ENCODE assay signal across 1 cellular context in the genomic region with DNA sequence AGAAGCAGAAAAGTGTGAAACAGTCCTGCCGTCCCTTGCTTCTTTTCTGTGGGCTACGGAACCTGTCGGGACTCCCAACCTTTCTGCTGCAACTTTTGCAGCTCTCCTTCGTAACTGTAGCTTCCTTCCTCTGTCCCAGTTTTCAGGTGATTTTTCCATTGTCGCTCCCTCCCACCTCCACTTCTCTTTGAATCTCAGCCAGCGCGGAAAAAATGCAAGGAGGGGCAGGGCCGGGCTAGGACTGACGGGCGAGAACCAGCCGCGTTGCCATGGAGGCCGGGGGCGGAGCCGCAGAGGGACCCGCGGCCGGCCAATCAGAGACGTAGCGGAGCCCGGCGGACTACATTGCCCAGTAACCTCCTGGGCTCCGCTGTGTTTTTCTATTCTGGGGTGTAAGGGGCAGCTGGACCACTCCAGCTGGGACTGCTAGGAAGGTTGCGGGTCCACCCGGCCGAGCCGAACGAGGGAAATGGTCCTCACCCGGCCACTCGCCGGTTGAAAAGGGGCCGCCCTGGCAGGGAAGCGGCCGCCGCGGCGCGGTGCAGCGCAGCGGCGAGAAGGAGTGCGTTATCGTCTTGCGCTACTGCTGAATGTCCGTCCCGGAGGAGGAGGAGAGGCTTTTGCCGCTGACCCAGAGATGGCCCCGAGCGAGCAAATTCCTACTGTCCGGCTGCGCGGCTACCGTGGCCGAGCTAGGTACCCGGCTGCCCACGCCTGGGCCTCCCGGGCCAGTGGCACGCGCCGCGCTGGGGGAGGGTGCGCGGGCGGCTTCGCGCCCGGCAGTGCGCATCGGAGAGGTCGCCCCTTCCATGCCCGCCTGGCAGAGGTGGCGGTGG.
TF ChIP-seq lines count a peak whose summit lies in the region.

A gene with protein sequence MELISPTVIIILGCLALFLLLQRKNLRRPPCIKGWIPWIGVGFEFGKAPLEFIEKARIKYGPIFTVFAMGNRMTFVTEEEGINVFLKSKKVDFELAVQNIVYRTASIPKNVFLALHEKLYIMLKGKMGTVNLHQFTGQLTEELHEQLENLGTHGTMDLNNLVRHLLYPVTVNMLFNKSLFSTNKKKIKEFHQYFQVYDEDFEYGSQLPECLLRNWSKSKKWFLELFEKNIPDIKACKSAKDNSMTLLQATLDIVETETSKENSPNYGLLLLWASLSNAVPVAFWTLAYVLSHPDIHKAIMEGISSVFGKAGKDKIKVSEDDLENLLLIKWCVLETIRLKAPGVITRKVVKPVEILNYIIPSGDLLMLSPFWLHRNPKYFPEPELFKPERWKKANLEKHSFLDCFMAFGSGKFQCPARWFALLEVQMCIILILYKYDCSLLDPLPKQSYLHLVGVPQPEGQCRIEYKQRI (minus strand): TSS at position 216 of the 836 bp plus-strand sequence. CDS start 236 bp downstream, outside the sequence.
Gene SLC25A27, plus strand, starts transcription at position 373 of the 836 bp plus-strand sequence. Its CDS starts 218 bp downstream, at position 591.

TF ChIP-seq in HepG2, 621 proteins besides CTCF, POLR2A, EP300 and RAD21 (continued from another document and continues in another):
- peak; percentile 69; the same call in 1 of the 2 replicates for TF ChIP-seq ZNF280B (CRISPR knock-in tag; IDR thresholded peaks at IDR 0.05; ENCODE audit: borderline replicate concordance)
- TF ChIP-seq, protein P1, sequence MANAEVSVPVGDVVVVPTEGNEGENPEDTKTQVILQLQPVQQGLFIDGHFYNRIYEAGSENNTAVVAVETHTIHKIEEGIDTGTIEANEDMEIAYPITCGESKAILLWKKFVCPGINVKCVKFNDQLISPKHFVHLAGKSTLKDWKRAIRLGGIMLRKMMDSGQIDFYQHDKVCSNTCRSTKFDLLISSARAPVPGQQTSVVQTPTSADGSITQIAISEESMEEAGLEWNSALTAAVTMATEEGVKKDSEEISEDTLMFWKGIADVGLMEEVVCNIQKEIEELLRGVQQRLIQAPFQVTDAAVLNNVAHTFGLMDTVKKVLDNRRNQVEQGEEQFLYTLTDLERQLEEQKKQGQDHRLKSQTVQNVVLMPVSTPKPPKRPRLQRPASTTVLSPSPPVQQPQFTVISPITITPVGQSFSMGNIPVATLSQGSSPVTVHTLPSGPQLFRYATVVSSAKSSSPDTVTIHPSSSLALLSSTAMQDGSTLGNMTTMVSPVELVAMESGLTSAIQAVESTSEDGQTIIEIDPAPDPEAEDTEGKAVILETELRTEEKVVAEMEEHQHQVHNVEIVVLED (CRISPR knock-in tag; IDR thresholded peaks at IDR 0.05; ENCODE audit: borderline replicate concordance) = peak; percentile 48; the same call in 1 of the 2 replicates
- TF ChIP-seq, protein P2, sequence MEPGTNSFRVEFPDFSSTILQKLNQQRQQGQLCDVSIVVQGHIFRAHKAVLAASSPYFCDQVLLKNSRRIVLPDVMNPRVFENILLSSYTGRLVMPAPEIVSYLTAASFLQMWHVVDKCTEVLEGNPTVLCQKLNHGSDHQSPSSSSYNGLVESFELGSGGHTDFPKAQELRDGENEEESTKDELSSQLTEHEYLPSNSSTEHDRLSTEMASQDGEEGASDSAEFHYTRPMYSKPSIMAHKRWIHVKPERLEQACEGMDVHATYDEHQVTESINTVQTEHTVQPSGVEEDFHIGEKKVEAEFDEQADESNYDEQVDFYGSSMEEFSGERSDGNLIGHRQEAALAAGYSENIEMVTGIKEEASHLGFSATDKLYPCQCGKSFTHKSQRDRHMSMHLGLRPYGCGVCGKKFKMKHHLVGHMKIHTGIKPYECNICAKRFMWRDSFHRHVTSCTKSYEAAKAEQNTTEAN (CRISPR knock-in tag; conservative IDR thresholded peaks at IDR 0.05) = no peak
- TF ChIP-seq EED (CRISPR knock-in tag; IDR thresholded peaks at IDR 0.05) = 0 out of 2 replicates have a peak, but pooled peaks have one; percentile 64
- no peak for TF ChIP-seq ELF4 (CRISPR knock-in tag; IDR thresholded peaks at IDR 0.05; ENCODE audit: borderline replicate concordance)
- TF ChIP-seq ZBTB7B (CRISPR knock-in tag; IDR thresholded peaks at IDR 0.05) = 0 out of 2 replicates have a peak, but pooled peaks have one; percentile 44
- TF ChIP-seq KLF11 (CRISPR knock-in tag; IDR thresholded peaks at IDR 0.05) = no peak
- no peak for TF ChIP-seq SP140L (CRISPR knock-in tag; IDR thresholded peaks at IDR 0.05; ENCODE audit: borderline replicate concordance)
- TF ChIP-seq ZNF768 (CRISPR knock-in tag; IDR thresholded peaks at IDR 0.05) = peak; percentile 67; the same call in 1 of the 2 replicates
- no peak for TF ChIP-seq SETDB1 (CRISPR knock-in tag; IDR thresholded peaks at IDR 0.05; ENCODE audit: borderline replicate concordance)
- TF ChIP-seq PCBP1 (IDR thresholded peaks at IDR 0.05; ENCODE audit: borderline replicate concordance, low read depth, low read length) = no peak
- no peak for TF ChIP-seq TCF7L2 (IDR thresholded peaks at IDR 0.05; ENCODE audit: low read depth, low read length)
- TF ChIP-seq DMAP1 (CRISPR knock-in tag; IDR thresholded peaks at IDR 0.05) = 0 out of 2 replicates have a peak, but pooled peaks have one; percentile 30
- peak; percentile 31 for TF ChIP-seq TBX2 (CRISPR knock-in tag; IDR thresholded peaks at IDR 0.05; ENCODE audit: borderline replicate concordance)
- 0 out of 2 replicates have a peak, but pooled peaks have one; percentile 37 for TF ChIP-seq TEAD2 (CRISPR knock-in tag; IDR thresholded peaks at IDR 0.05)
- no peak for TF ChIP-seq ZNF570 (CRISPR knock-in tag; IDR thresholded peaks at IDR 0.05; ENCODE audit: borderline replicate concordance)
- peak; percentile 36; the same call in 1 of the 2 replicates for TF ChIP-seq TFDP1 (CRISPR knock-in tag; IDR thresholded peaks at IDR 0.05; ENCODE audit: borderline replicate concordance)
- 0 out of 2 replicates have a peak, but pooled peaks have one; percentile 32 for TF ChIP-seq ZNF136 (CRISPR knock-in tag; IDR thresholded peaks at IDR 0.05; ENCODE audit: low read depth)
- TF ChIP-seq ZNF816 (CRISPR knock-in tag; IDR thresholded peaks at IDR 0.05; ENCODE audit: borderline replicate concordance) = no peak
- no peak; the same call in 1 of the 2 replicates for TF ChIP-seq KLF15 (CRISPR knock-in tag; IDR thresholded peaks at IDR 0.05; ENCODE audit: borderline replicate concordance)
- 0 out of 2 replicates have a peak, but pooled peaks have one; percentile 31 for TF ChIP-seq GFI1 (CRISPR knock-in tag; IDR thresholded peaks at IDR 0.05; ENCODE audit: borderline replicate concordance)
- peak; percentile 47 for TF ChIP-seq ZNF574 (CRISPR knock-in tag; IDR thresholded peaks at IDR 0.05)
- TF ChIP-seq, protein P3, sequence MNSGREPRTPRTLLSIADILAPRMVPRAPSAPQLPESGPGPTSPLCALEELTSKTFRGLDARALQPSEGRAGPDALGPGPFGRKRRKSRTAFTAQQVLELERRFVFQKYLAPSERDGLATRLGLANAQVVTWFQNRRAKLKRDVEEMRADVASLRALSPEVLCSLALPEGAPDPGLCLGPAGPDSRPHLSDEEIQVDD (CRISPR knock-in tag; IDR thresholded peaks at IDR 0.05; ENCODE audit: borderline replicate concordance) = no peak
- TF ChIP-seq FOXJ3 (CRISPR knock-in tag; IDR thresholded peaks at IDR 0.05; ENCODE audit: borderline replicate concordance) = no peak
- TF ChIP-seq ZNF883 (CRISPR knock-in tag; IDR thresholded peaks at IDR 0.05; ENCODE audit: not compliant biosample characterization) = no peak
- TF ChIP-seq ZNF350 (CRISPR knock-in tag; IDR thresholded peaks at IDR 0.05; ENCODE audit: borderline replicate concordance, low read depth) = no peak; the same call in 1 of the 2 replicates
- TF ChIP-seq KDM5A (IDR thresholded peaks at IDR 0.05; ENCODE audit: borderline replicate concordance, low read length) = no peak
- TF ChIP-seq CHD2 (IDR thresholded peaks at IDR 0.05; ENCODE audit: low read depth, low read length) = no peak
- peak; percentile 42; the same call in 1 of the 2 replicates for TF ChIP-seq MXD1 (CRISPR knock-in tag; IDR thresholded peaks at IDR 0.05)
- TF ChIP-seq ZNF451 (CRISPR knock-in tag; IDR thresholded peaks at IDR 0.05) = no peak; the same call in 1 of the 2 replicates
- TF ChIP-seq, protein P4, sequence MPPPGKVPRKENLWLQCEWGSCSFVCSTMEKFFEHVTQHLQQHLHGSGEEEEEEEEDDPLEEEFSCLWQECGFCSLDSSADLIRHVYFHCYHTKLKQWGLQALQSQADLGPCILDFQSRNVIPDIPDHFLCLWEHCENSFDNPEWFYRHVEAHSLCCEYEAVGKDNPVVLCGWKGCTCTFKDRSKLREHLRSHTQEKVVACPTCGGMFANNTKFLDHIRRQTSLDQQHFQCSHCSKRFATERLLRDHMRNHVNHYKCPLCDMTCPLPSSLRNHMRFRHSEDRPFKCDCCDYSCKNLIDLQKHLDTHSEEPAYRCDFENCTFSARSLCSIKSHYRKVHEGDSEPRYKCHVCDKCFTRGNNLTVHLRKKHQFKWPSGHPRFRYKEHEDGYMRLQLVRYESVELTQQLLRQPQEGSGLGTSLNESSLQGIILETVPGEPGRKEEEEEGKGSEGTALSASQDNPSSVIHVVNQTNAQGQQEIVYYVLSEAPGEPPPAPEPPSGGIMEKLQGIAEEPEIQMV (CRISPR knock-in tag; IDR thresholded peaks at IDR 0.05; ENCODE audit: low read depth) = no peak
- no peak for TF ChIP-seq ARHGAP35 (CRISPR knock-in tag; IDR thresholded peaks at IDR 0.05; ENCODE audit: borderline replicate concordance)
- 0 out of 2 replicates have a peak, but pooled peaks have one; percentile 20 for TF ChIP-seq MTF1 (CRISPR knock-in tag; IDR thresholded peaks at IDR 0.05)
- no peak for TF ChIP-seq ZNF460 (CRISPR knock-in tag; IDR thresholded peaks at IDR 0.05; ENCODE audit: borderline replicate concordance)
- TF ChIP-seq, protein P5, sequence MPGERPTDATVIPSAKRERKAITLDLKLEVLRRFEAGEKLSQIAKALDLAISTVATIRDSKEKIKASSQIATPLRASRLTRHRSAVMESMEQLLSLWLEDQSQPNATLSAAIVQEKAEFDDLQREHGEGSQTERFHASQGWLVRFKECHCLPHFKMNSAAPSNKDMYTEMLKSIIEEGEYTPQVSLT (CRISPR knock-in tag; IDR thresholded peaks at IDR 0.05; ENCODE audit: borderline replicate concordance, low read depth) = no peak
- TF ChIP-seq ZNF709 (CRISPR knock-in tag; IDR thresholded peaks at IDR 0.05) = peak; percentile 56; the same call in 1 of the 2 replicates
- TF ChIP-seq JARID2 (CRISPR knock-in tag; IDR thresholded peaks at IDR 0.05; ENCODE audit: insufficient replicate concordance) = no peak
- TF ChIP-seq ZFP37 (CRISPR knock-in tag; IDR thresholded peaks at IDR 0.05; ENCODE audit: borderline replicate concordance) = no peak
- TF ChIP-seq, protein P6, sequence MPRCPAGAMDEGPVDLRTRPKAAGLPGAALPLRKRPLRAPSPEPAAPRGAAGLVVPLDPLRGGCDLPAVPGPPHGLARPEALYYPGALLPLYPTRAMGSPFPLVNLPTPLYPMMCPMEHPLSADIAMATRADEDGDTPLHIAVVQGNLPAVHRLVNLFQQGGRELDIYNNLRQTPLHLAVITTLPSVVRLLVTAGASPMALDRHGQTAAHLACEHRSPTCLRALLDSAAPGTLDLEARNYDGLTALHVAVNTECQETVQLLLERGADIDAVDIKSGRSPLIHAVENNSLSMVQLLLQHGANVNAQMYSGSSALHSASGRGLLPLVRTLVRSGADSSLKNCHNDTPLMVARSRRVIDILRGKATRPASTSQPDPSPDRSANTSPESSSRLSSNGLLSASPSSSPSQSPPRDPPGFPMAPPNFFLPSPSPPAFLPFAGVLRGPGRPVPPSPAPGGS (CRISPR knock-in tag; IDR thresholded peaks at IDR 0.05) = 0 out of 2 replicates have a peak, but pooled peaks have one; percentile 77
- TF ChIP-seq ZNF121 (CRISPR knock-in tag; IDR thresholded peaks at IDR 0.05) = no peak
- TF ChIP-seq ZNF253 (CRISPR knock-in tag; IDR thresholded peaks at IDR 0.05; ENCODE audit: borderline replicate concordance) = no peak
- TF ChIP-seq ZNF296 (CRISPR knock-in tag; conservative IDR thresholded peaks at IDR 0.05) = no peak
